In the genomic region with DNA sequence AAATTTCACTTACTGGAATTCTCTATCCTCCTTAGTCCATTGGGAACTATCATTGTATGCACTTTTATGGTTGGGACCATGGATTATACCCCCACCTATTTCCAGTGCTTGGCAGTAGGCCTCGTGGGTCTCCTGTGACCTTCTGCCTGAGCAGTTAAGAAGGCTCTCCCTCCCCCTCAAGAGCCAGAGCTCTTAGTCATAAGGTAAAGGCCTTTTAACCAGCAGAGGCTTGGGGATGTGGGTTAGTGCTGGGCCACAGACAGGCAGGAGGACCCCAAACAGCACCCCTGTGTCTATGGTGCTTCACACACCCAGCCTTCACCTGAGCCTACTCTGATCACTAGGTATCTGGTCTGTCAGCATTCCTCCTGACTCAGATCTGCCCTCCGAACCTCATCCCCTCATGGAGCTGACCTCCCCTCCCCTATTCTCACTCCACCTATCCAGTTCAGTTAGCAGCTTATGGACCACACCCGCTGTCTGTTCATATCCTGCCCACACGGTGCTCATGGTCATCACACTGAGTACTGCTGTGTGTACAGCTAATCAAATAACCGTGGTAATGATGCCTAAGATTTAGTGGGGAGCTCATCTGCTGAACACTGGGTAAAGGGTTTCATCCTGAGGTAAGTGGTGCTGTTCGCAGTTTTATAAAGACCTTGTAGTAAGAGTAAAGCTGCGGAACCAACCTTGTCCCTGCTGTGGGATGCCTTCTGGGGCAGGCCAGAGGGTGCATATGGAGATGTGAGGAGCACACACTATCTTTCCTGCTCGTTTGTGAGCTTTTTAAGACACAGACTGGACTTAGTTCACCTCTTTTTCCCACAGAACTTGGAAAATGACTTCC, we compare ENCODE assay signal across 1 cellular context.
TF ChIP-seq lines count a peak whose summit lies in the region.

No MANE protein-coding gene starts in this region.

TF ChIP-seq in SK-N-SH treated with all-trans-retinoic acid at 6 μM for 48 hours, 23 proteins besides CTCF, POLR2A, EP300 and RAD21 (continued from another document):
- TF ChIP-seq, protein P1, sequence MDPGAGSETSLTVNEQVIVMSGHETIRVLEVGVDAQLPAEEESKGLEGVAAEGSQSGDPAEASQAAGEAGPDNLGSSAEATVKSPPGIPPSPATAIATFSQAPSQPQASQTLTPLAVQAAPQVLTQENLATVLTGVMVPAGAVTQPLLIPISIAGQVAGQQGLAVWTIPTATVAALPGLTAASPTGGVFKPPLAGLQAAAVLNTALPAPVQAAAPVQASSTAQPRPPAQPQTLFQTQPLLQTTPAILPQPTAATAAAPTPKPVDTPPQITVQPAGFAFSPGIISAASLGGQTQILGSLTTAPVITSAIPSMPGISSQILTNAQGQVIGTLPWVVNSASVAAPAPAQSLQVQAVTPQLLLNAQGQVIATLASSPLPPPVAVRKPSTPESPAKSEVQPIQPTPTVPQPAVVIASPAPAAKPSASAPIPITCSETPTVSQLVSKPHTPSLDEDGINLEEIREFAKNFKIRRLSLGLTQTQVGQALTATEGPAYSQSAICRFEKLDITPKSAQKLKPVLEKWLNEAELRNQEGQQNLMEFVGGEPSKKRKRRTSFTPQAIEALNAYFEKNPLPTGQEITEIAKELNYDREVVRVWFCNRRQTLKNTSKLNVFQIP (CRISPR knock-in tag; IDR thresholded peaks at IDR 0.05; ENCODE audit: borderline replicate concordance, low read depth): no peak
- no peak for TF ChIP-seq TCF4 (CRISPR knock-in tag; IDR thresholded peaks at IDR 0.05; ENCODE audit: borderline replicate concordance)
- no peak for TF ChIP-seq PPARA (CRISPR knock-in tag; IDR thresholded peaks at IDR 0.05; ENCODE audit: borderline replicate concordance)
- no peak for TF ChIP-seq GLIS3 (CRISPR knock-in tag; IDR thresholded peaks at IDR 0.05)
- no peak for TF ChIP-seq TOX (CRISPR knock-in tag; IDR thresholded peaks at IDR 0.05; ENCODE audit: borderline replicate concordance)
- TF ChIP-seq ARNTL (CRISPR knock-in tag; IDR thresholded peaks at IDR 0.05; ENCODE audit: borderline replicate concordance, low read depth): no peak
- no peak for TF ChIP-seq ZNF70 (CRISPR knock-in tag; IDR thresholded peaks at IDR 0.05)
- TF ChIP-seq CSDC2 (CRISPR knock-in tag; IDR thresholded peaks at IDR 0.05): no peak
- TF ChIP-seq ZC3H10 (CRISPR knock-in tag; IDR thresholded peaks at IDR 0.05): no peak
- no peak for TF ChIP-seq ZNF8 (CRISPR knock-in tag; IDR thresholded peaks at IDR 0.05)
